ENCODE assay signal across 1 cellular context in the genomic region with DNA sequence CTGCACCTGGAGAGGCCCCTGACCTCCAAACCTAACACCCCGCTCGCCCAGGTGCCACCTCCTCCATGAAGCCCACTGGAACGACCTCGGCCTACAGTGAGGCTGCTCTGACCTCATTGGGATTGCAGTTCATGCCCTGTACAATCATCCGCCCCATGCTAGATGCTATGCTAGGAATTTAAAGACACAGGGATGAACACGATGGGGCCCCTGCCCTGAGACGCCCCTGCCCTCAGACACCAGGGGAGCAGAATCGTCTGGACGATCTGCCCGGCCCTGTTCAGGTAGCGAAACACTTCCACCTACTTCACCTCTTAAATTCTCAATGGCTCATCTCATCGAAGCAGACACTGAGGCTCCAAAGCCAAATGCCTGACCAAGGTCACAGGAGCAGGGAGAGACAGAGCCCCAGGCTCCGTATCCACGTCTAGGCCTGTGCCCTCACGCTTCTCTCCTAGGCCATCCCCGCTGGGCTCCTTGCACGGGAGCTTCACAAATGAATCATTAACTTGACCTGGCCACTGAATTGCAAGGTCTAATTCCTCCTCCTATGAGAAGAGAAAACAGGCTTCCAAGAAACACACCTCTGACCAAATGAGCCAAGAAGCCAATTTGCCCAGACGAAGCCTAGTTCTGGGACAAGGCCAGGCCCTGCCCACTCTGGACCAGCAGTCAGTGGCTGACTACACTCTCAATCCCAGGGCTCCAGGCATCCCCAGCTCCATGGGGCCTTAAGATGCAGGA.
TF ChIP-seq lines count a peak whose summit lies in the region.

No MANE protein-coding gene starts in this region.

TF ChIP-seq in H1, 55 proteins besides CTCF, POLR2A, EP300 and RAD21 (continued from another document):
- TF ChIP-seq GABPA (IDR thresholded peaks at IDR 0.05; ENCODE audit: borderline replicate concordance, insufficient read depth, low read length) (no peak), RFX5 (IDR thresholded peaks at IDR 0.05; ENCODE audit: borderline replicate concordance, low read depth, low read length) (no peak), TAF1 (IDR thresholded peaks at IDR 0.05; ENCODE audit: low read depth, low read length) (no peak)
